1 cellular context compared by ENCODE assay signal in the genomic region with DNA sequence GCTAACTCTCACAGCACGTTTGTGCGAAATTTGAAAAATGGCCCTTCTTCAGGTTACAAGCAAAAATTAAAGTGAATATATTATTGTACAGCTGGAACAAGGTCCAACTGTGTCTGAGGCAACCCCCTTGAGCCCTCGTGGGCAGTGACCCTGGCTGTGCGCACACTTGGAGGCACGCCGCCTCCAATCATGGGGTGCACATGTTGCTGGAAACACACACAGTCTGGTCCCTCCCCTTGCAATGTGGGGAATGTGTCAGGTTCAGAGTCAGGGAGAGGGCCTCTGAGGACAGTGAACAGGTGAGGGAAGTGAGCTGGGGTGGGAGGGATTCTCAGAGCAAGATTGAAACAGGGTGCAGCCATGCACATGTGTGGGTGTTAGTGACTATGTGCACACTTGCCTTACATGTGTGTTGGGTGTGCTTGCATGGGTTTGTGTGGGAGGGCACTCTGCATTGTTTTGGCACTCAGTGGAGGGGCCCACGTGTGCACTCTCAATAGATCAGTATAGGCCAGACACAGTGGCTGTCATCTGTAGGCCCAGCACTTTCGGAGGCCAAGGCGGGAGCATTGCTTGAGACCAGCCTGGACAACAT.
A peak's percentile ranks its signal among the peaks of the same experiment; 100 is the strongest.
TF ChIP-seq lines count a peak whose summit lies in the region.

No MANE protein-coding gene starts in this region.

TF ChIP-seq in liver, 16 proteins besides CTCF, POLR2A, EP300 and RAD21 (continued from another document):
- TF ChIP-seq, protein P1, sequence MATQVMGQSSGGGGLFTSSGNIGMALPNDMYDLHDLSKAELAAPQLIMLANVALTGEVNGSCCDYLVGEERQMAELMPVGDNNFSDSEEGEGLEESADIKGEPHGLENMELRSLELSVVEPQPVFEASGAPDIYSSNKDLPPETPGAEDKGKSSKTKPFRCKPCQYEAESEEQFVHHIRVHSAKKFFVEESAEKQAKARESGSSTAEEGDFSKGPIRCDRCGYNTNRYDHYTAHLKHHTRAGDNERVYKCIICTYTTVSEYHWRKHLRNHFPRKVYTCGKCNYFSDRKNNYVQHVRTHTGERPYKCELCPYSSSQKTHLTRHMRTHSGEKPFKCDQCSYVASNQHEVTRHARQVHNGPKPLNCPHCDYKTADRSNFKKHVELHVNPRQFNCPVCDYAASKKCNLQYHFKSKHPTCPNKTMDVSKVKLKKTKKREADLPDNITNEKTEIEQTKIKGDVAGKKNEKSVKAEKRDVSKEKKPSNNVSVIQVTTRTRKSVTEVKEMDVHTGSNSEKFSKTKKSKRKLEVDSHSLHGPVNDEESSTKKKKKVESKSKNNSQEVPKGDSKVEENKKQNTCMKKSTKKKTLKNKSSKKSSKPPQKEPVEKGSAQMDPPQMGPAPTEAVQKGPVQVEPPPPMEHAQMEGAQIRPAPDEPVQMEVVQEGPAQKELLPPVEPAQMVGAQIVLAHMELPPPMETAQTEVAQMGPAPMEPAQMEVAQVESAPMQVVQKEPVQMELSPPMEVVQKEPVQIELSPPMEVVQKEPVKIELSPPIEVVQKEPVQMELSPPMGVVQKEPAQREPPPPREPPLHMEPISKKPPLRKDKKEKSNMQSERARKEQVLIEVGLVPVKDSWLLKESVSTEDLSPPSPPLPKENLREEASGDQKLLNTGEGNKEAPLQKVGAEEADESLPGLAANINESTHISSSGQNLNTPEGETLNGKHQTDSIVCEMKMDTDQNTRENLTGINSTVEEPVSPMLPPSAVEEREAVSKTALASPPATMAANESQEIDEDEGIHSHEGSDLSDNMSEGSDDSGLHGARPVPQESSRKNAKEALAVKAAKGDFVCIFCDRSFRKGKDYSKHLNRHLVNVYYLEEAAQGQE (IDR thresholded peaks at IDR 0.05) = no peak
- TF ChIP-seq JUND (IDR thresholded peaks at IDR 0.05) = peak in 1 of 2 donors; percentile 20
- TF ChIP-seq, protein P2, sequence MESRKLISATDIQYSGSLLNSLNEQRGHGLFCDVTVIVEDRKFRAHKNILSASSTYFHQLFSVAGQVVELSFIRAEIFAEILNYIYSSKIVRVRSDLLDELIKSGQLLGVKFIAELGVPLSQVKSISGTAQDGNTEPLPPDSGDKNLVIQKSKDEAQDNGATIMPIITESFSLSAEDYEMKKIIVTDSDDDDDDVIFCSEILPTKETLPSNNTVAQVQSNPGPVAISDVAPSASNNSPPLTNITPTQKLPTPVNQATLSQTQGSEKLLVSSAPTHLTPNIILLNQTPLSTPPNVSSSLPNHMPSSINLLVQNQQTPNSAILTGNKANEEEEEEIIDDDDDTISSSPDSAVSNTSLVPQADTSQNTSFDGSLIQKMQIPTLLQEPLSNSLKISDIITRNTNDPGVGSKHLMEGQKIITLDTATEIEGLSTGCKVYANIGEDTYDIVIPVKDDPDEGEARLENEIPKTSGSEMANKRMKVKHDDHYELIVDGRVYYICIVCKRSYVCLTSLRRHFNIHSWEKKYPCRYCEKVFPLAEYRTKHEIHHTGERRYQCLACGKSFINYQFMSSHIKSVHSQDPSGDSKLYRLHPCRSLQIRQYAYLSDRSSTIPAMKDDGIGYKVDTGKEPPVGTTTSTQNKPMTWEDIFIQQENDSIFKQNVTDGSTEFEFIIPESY (IDR thresholded peaks at IDR 0.05) = peak; percentile 31
- TF ChIP-seq, protein P3, sequence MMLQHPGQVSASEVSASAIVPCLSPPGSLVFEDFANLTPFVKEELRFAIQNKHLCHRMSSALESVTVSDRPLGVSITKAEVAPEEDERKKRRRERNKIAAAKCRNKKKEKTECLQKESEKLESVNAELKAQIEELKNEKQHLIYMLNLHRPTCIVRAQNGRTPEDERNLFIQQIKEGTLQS (IDR thresholded peaks at IDR 0.05) = peak; percentile 45
- TF ChIP-seq YY1 (IDR thresholded peaks at IDR 0.05) = peak; percentile 37
- peak; percentile 21 for TF ChIP-seq NR2F2 (IDR thresholded peaks at IDR 0.05)
- peak; percentile 98 to 100 for TF ChIP-seq RXRA (IDR thresholded peaks at IDR 0.05)
